17 cellular contexts compared by ENCODE assay signal in the genomic region with DNA sequence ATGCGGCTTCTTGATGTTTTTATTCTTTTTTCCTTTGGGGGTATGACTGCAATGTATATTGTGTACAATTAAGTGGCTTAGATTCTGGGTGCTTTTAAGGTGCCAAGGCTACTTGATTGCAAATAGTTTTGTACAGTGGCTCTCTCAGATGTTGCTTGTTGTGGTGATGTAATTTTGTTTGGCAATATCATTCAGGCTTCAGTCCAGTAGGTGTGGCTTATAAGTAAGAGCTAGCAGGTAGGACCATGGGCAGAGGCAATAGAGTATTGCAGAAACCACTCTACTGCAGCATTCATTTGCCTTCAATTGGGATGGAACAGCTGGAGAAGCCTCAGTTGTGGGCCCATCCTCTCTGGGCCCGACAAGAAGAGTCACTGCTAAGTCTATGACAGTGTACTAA.
DNase-seq lines count a peak whose midpoint lies in the region; ATAC-seq, FAIRE-seq and TF ChIP-seq lines count a peak whose summit lies in the region.
"Had no signal": no experiment of that assay in that cellular context is flagged by ENCODE, and none has a peak within 500 bp of the region (broad histone marks: within the 10 kb centered on the region; RNA-seq: fewer than 3 reads in every experiment).

No MANE protein-coding gene starts in this region.

- in situ Hi-C loops in HepG2 (cut with HindIII; ENCODE audit: extremely low pct_ligation_motif_present, low pct_unique_long_range_greater_than_20kb), result no loop called here

- CTCF ChIA-PET in HepG2 (lab: Yijun Ruan, JAX; ENCODE audit: low intra/inter-chr PET ratio, low total read pairs) (no interaction called here), OCI-LY7 (lab: Charles Lee; ENCODE audit: unreplicated experiment) (no interaction called here)

- POLR2A ChIA-PET in HepG2 (lab: Yijun Ruan, JAX) (no interaction called here), OCI-LY7 (lab: Charles Lee) (interaction anchor here (1.1 kb wide), 1 partner anchor 498 kb away, joined by 3 read pairs; no protein-coding TSS in a partner anchor)

- no peaks in the 10 kb centered on the region for H3K79me2 ChIP-seq in HepG2 (ENCODE audit: insufficient read depth, low read length)
- H3K79me2 ChIP-seq in OCI-LY7 (ENCODE audit: insufficient read depth, low read depth, low read length), result no peaks in the 10 kb centered on the region

- ATAC-seq in right lobe of liver (peak in 3 of 4 donors; percentile 20 to 66 (median 42)), HepG2 (no peak), left lobe of liver (peak; percentile 61)
- ATAC-seq: CD8-positive, alpha-beta T cell; HCT116 had no signal

- no peak overlapping the region for H2AFZ ChIP-seq in HepG2 (ENCODE audit: low read length)
- H2AFZ ChIP-seq in OCI-LY7 (ENCODE audit: low read length), result no peak overlapping the region

- TF ChIP-seq EP300 in HepG2 (IDR thresholded peaks at IDR 0.05; ENCODE audit: low read depth in 2 of 2, low read length in 2 of 2), result no peak
- TF ChIP-seq EP300 in HepG2 (CRISPR knock-in tag; IDR thresholded peaks at IDR 0.05; ENCODE audit: borderline replicate concordance), result no peak

- H3K9me3 ChIP-seq in right lobe of liver, result no peaks in the 10 kb centered on the region
- H3K9me3 ChIP-seq in HepG2 (ENCODE audit: low read length), result no peaks in the 10 kb centered on the region
- H3K9me3 ChIP-seq in testis, result no peaks in the 10 kb centered on the region
- no peaks in the 10 kb centered on the region for H3K9me3 ChIP-seq in OCI-LY7 (ENCODE audit: low read length)

- TF ChIP-seq POLR2A in right lobe of liver (IDR thresholded peaks at IDR 0.05), result no peak
- no peak for TF ChIP-seq POLR2A in HepG2 (IDR thresholded peaks at IDR 0.05; ENCODE audit: insufficient read depth in 1 of 2, low read depth in 2 of 2, low read length in 2 of 2)
- TF ChIP-seq POLR2A in testis (IDR thresholded peaks at IDR 0.05), result no peak

- H3K36me3 ChIP-seq in right lobe of liver, result no peaks in the 10 kb centered on the region
- no peaks in the 10 kb centered on the region for H3K36me3 ChIP-seq in HepG2 (replicated peaks in 1 of 2; ENCODE audit: control insufficient read depth in 1 of 2, insufficient read depth in 2 of 2, low read length in 2 of 2)
- H3K36me3 ChIP-seq in testis (ENCODE audit: low read depth, missing control alignments), result no peaks in the 10 kb centered on the region
- H3K36me3 ChIP-seq in OCI-LY7 (ENCODE audit: insufficient read depth, low read length), result no peaks in the 10 kb centered on the region
- H3K36me3 ChIP-seq: BLaER1 treated with 17β-estradiol and CSF1 and Interleukin-3, amounts not matched to agents 10 nM and 100 nM had no signal

- H3K4me2 ChIP-seq in HepG2 (ENCODE audit: low read depth, low read length) (no peak overlapping the region), OCI-LY7 (ENCODE audit: low read length) (no peak overlapping the region)
- H3K4me2 ChIP-seq: BLaER1 treated with 17β-estradiol and CSF1 and Interleukin-3, amounts not matched to agents 10 nM and 100 nM had no signal

- FAIRE-seq in HepG2 (lab: Jason Lieb, UNC), result no peak
- FAIRE-seq: HTR-8/SVneo had no signal

- H3K27ac ChIP-seq in right lobe of liver (no peak overlapping the region), HepG2 (ENCODE audit: extremely low read length, insufficient read depth, low read length) (no peak overlapping the region), testis (no peak overlapping the region), OCI-LY7 (ENCODE audit: low read depth, low read length, poor library complexity, severe bottlenecking) (no peak overlapping the region)
- H3K27ac ChIP-seq: BLaER1 treated with 17β-estradiol and CSF1 and Interleukin-3, amounts not matched to agents 10 nM and 100 nM had no signal

- intact Hi-C loops in right lobe of liver (cut with DNase I), result no loop called here
- intact Hi-C loops in HepG2 (cut with micrococcal nuclease; ENCODE audit: unreplicated experiment), result no loop called here
- intact Hi-C loops in testis (cut with DNase I; ENCODE audit: low total_unique reads), result no loop called here
- intact Hi-C loops in OCI-LY7 (cut with micrococcal nuclease; ENCODE audit: unreplicated experiment), result no loop called here

- H3K4me1 ChIP-seq in right lobe of liver, result no peaks in the 10 kb centered on the region
- no peaks in the 10 kb centered on the region for H3K4me1 ChIP-seq in HepG2 (ENCODE audit: insufficient read depth, low read length)
- no peaks in the 10 kb centered on the region for H3K4me1 ChIP-seq in testis
- H3K4me1 ChIP-seq in OCI-LY7 (ENCODE audit: insufficient read depth, low read length, poor library complexity, severe bottlenecking), result peaks cover 4% of the 10 kb centered on the region

- H3K9ac ChIP-seq in HepG2 (ENCODE audit: insufficient read depth, low read depth, low read length), result no peak overlapping the region
- H3K9ac ChIP-seq: BLaER1 treated with 17β-estradiol and CSF1 and Interleukin-3, amounts not matched to agents 10 nM and 100 nM had no signal

- BruUV-seq in HepG2 (replicated peaks; lab: Mats Ljungman, UMichigan), result no TSS peak
- BruUV-seq in OCI-LY7 (replicated peaks; lab: Mats Ljungman, UMichigan), result no TSS peak

- no peaks in the 10 kb centered on the region for H3K9me2 ChIP-seq in OCI-LY7 (ENCODE audit: insufficient read depth, low read length)

- TF ChIP-seq CTCF in right lobe of liver (IDR thresholded peaks at IDR 0.05), result no peak
- TF ChIP-seq CTCF in HepG2 (CRISPR knock-in tag; IDR thresholded peaks at IDR 0.05), result no peak
- TF ChIP-seq CTCF in epithelial cell of esophagus (IDR thresholded peaks at IDR 0.05; ENCODE audit: insufficient read depth, low read depth, low read length, missing control alignments), result no peak
- TF ChIP-seq CTCF in testis (IDR thresholded peaks at IDR 0.05), result no peak
- no peak for TF ChIP-seq CTCF in OCI-LY7 (conservative IDR thresholded peaks at IDR 0.05; ENCODE audit: low read length)

- 53% methylated on average over 2 of the region's 2 CpGs for WGBS in right lobe of liver (ENCODE audit: insufficient coverage, low coverage, low lambda C conversion rate, missing lambda C conversion rate)
- 2% methylated on average over 1 of the region's 2 CpGs for WGBS in HepG2 (ENCODE audit: low lambda C conversion rate)
- 86 to 87% methylated on average over 2 of the region's 2 CpGs for WGBS in testis, 2 donors

- H4K20me1 ChIP-seq in HepG2 (ENCODE audit: insufficient read depth, low read length) (no peaks in the 10 kb centered on the region), OCI-LY7 (ENCODE audit: insufficient read depth, low read length) (no peaks in the 10 kb centered on the region)
- H4K20me1 ChIP-seq: BLaER1 treated with 17β-estradiol and CSF1 and Interleukin-3, amounts not matched to agents 10 nM and 100 nM had no signal

- DNase-seq in right lobe of liver (no peak), HepG2 (ENCODE audit: low spot score) (no peak), epithelial cell of esophagus (ENCODE audit: low read depth) (peak; percentile 71), left lobe of liver (ENCODE audit: low spot score) (no peak), NCI-H82 treated with DMSO at 0.1 percent for 48 hours (lab: John Stamatoyannopoulos, UW; ENCODE audit: unreplicated experiment) (no peak), testis (no peak), OCI-LY7 (ENCODE audit: low spot score) (no peak)
- DNase-seq: Calu3; CD8-positive, alpha-beta T cell; DMS79 treated with DMSO at 0.1 percent for 48 hours; GF-D8; GOT3; H7; HFFc6 had no signal

- H3K27me3 ChIP-seq in right lobe of liver (no peaks in the 10 kb centered on the region), HepG2 (ENCODE audit: control insufficient read depth in 1 of 2, insufficient read depth in 2 of 2, low read length in 2 of 2) (no peaks in the 10 kb centered on the region), testis (no peaks in the 10 kb centered on the region)
- H3K27me3 ChIP-seq: BLaER1 treated with 17β-estradiol and CSF1 and Interleukin-3, amounts not matched to agents 10 nM and 100 nM had no signal

- H3K4me3 ChIP-seq in right lobe of liver (no peak overlapping the region), HepG2 (replicated peaks in 1 of 3; ENCODE audit: insufficient read depth in 1 of 3, low read depth in 2 of 3, low read length in 3 of 3) (no peak overlapping the region), epithelial cell of esophagus (ENCODE audit: low read length) (no peak overlapping the region), testis (no peak overlapping the region), OCI-LY7 (ENCODE audit: low read depth, low read length, poor library complexity, severe bottlenecking) (no peak overlapping the region)
- H3K4me3 ChIP-seq: BLaER1 treated with 17β-estradiol and CSF1 and Interleukin-3, amounts not matched to agents 10 nM and 100 nM had no signal

- TF ChIP-seq RAD21 in HepG2 (CRISPR knock-in tag; IDR thresholded peaks at IDR 0.05), result no peak

TF ChIP-seq in HepG2, 621 proteins besides CTCF, POLR2A, EP300 and RAD21:
- TF ChIP-seq KDM5B (CRISPR knock-in tag; IDR thresholded peaks at IDR 0.05; ENCODE audit: borderline replicate concordance) (no peak), RFX1 (IDR thresholded peaks at IDR 0.05) (no peak), TBX3 (IDR thresholded peaks at IDR 0.05; ENCODE audit: borderline replicate concordance) (no peak)
- TF ChIP-seq, protein P1, sequence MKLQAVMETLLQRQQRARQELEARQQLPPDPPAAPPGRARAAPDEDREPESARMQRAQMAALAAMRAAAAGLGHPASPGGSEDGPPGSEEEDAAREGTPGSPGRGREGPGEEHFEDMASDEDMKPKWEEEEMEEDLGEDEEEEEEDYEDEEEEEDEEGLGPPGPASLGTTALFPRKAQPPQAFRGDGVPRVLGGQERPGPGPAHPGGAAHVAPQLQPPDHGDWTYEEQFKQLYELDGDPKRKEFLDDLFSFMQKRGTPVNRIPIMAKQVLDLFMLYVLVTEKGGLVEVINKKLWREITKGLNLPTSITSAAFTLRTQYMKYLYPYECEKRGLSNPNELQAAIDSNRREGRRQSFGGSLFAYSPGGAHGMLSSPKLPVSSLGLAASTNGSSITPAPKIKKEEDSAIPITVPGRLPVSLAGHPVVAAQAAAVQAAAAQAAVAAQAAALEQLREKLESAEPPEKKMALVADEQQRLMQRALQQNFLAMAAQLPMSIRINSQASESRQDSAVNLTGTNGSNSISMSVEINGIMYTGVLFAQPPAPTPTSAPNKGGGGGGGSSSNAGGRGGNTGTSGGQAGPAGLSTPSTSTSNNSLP (IDR thresholded peaks at IDR 0.05; ENCODE audit: low read depth, low read length), result no peak
